Comparison of ENCODE assay signal across 8 cellular contexts in the genomic region with DNA sequence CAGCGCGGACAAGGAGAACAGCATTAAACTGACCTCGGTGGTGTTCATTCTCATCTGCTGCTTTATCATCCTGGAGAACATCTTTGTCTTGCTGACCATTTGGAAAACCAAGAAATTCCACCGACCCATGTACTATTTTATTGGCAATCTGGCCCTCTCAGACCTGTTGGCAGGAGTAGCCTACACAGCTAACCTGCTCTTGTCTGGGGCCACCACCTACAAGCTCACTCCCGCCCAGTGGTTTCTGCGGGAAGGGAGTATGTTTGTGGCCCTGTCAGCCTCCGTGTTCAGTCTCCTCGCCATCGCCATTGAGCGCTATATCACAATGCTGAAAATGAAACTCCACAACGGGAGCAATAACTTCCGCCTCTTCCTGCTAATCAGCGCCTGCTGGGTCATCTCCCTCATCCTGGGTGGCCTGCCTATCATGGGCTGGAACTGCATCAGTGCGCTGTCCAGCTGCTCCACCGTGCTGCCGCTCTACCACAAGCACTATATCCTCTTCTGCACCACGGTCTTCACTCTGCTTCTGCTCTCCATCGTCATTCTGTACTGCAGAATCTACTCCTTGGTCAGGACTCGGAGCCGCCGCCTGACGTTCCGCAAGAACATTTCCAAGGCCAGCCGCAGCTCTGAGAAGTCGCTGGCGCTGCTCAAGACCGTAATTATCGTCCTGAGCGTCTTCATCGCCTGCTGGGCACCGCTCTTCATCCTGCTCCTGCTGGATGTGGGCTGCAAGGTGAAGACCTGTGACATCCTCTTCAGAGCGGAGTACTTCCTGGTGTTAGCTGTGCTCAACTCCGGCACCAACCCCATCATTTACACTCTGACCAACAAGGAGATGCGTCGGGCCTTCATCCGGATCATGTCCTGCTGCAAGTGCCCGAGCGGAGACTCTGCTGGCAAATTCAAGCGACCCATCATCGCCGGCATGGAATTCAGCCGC. TPM values are rescaled to one million over a fixed set of nuclear protein-coding genes. Genes with fewer than 3 reads are reported as not detected.
A peak's percentile ranks its signal among the peaks of the same experiment; 100 is the strongest.
DNase-seq lines count a peak whose midpoint lies in the region; ATAC-seq and TF ChIP-seq lines count a peak whose summit lies in the region.

No MANE protein-coding gene starts in this region.

- POLR2A ChIA-PET in A673 (lab: Charles Lee; ENCODE audit: low non-redundant PET), result no interaction called here

- TF ChIP-seq CTCF in DOHH2 (IDR thresholded peaks at IDR 0.05; ENCODE audit: low read depth, low read length, poor library complexity, severe bottlenecking) (peak; percentile 64), A673 (conservative IDR thresholded peaks at IDR 0.05; ENCODE audit: low read depth, low read length) (no peak; the same call in 1 of the 2 replicates)

- H3K79me2 ChIP-seq in DOHH2 (ENCODE audit: control insufficient read depth, low read length), result no peaks in the 10 kb centered on the region

- peaks cover 64% of the 10 kb centered on the region for H3K4me1 ChIP-seq in DOHH2 (ENCODE audit: control insufficient read depth, low read length)
- H3K4me1 ChIP-seq in skeletal muscle tissue (ENCODE audit: control insufficient read depth in 3 of 3, insufficient read depth in 3 of 3, low read length in 3 of 3), result peaks cover 20 to 28% (median 21%) of the 10 kb centered on the region in 3 donors
- peaks cover 12% of the 10 kb centered on the region for H3K4me1 ChIP-seq in A673 (ENCODE audit: insufficient read depth, low read length, poor library complexity, severe bottlenecking)

- ATAC-seq in HG02642 (IDR thresholded peaks at IDR 0.05; ENCODE audit: poor library complexity, unreplicated experiment) (no peak), HG03354 (IDR thresholded peaks at IDR 0.05; ENCODE audit: poor library complexity, severe bottlenecking, unreplicated experiment) (no peak)

- H3K9me2 ChIP-seq in DOHH2 (replicated peaks; ENCODE audit: control insufficient read depth, low read length), result no peaks in the 10 kb centered on the region

- no TSS peak for BruUV-seq in A673 (replicated peaks; lab: Mats Ljungman, UMichigan)

- H4K20me1 ChIP-seq in DOHH2 (ENCODE audit: control insufficient read depth, insufficient read depth, low read depth, low read length), result no peaks in the 10 kb centered on the region

- H3K4me2 ChIP-seq in DOHH2 (ENCODE audit: low read length), result peak overlapping the region; percentile 83; the same call in 1 of the 2 replicates

- no peaks in the 10 kb centered on the region for H3K9me3 ChIP-seq in DOHH2 (ENCODE audit: control insufficient read depth, insufficient read depth, low read length)
- H3K9me3 ChIP-seq in skeletal muscle tissue (ENCODE audit: control insufficient read depth in 3 of 3, low read length in 3 of 3), result no peaks in the 10 kb centered on the region
- no peaks in the 10 kb centered on the region for H3K9me3 ChIP-seq in A673 (ENCODE audit: low read depth, low read length, poor library complexity, severe bottlenecking)

- no peak overlapping the region for H3K4me3 ChIP-seq in DOHH2 (ENCODE audit: low read length)
- H3K4me3 ChIP-seq in skeletal muscle tissue (ENCODE audit: low read length in 3 of 3), result peak overlapping the region; percentile 48 to 72 (median 61)
- no peak overlapping the region for H3K4me3 ChIP-seq in A673 (ENCODE audit: low read depth, low read length, poor library complexity, severe bottlenecking)

- peak; percentile 29 for DNase-seq in activated CD4-positive, alpha-beta T cell treated with anti-CD3 and anti-CD28 coated beads for 1 hour
- peak; percentile 64 for DNase-seq in dermis blood vessel endothelial cell
- no peak for DNase-seq in A673 (ENCODE audit: low spot score)
- no peak for DNase-seq in DMS 273 (lab: John Stamatoyannopoulos, UW; ENCODE audit: unreplicated experiment)

- peaks cover 8% of the 10 kb centered on the region; the same call in 1 of the 2 replicates for H3F3A ChIP-seq in DOHH2 (ENCODE audit: control insufficient read depth, insufficient read depth)

- H3K27me3 ChIP-seq in DOHH2 (ENCODE audit: control insufficient read depth, low read length) (peaks cover 33% of the 10 kb centered on the region), skeletal muscle tissue (ENCODE audit: control insufficient read depth in 3 of 3, insufficient read depth in 3 of 3, low read length in 3 of 3) (peaks cover 11 to 31% (median 19%) of the 10 kb centered on the region in 3 donors), A673 (replicated peaks; ENCODE audit: insufficient read depth, low read depth, low read length, poor library complexity) (no peaks in the 10 kb centered on the region)

- intact Hi-C loops in A673 (cut with micrococcal nuclease; ENCODE audit: unreplicated experiment), result loop anchor here (5.0 to 10.0 kb wide), 2 partner anchors 212 to 285 kb away; a partner anchor contains a TSS

- CTCF ChIA-PET in A673 (lab: Charles Lee), result interaction anchor here (0.7 to 1.2 kb wide), 2 partner anchors 13 to 199 kb away, joined by 4 to 6 read pairs; no protein-coding TSS in a partner anchor

- H3K9ac ChIP-seq in skeletal muscle tissue (ENCODE audit: low read depth in 1 of 3, low read length in 3 of 3), result peak overlapping the region in 1 of 3 donors; percentile 26

- no peak overlapping the region for H3K27ac ChIP-seq in DOHH2 (ENCODE audit: low read depth, low read length)
- H3K27ac ChIP-seq in skeletal muscle tissue (ENCODE audit: low read depth, low read length), result peak overlapping the region; percentile 48
- no peak overlapping the region for H3K27ac ChIP-seq in A673 (ENCODE audit: low read depth, low read length, poor library complexity, severe bottlenecking)

- H3K36me3 ChIP-seq in DOHH2 (ENCODE audit: control insufficient read depth, low read length) (no peaks in the 10 kb centered on the region), skeletal muscle tissue (ENCODE audit: control insufficient read depth in 3 of 3, insufficient read depth in 3 of 3, low read length in 3 of 3) (peaks cover 0 to 7% (median 5%) of the 10 kb centered on the region in 3 donors), A673 (ENCODE audit: insufficient read depth, low read length, poor library complexity, severe bottlenecking) (no peaks in the 10 kb centered on the region)

RNA-seq across cellular contexts. Expression of a gene that starts 2.5 kb away (rescaled TPM):
- total RNA-seq in dermis blood vessel endothelial cell, result 311 and 394 TPM in 2 replicates
- 21.9 TPM for total RNA-seq in skeletal muscle tissue
- 0.85 and 1.1 TPM in 2 replicates for total RNA-seq in A673 (2021)

Comparison
In these comparisons a context has a peak if more than half of its experiments do, and no peak if none do; other contexts are left out.
1. H3K4me3 ChIP-seq: peak in skeletal muscle tissue (3 of 3); none in DOHH2 (single experiment) and A673 (single experiment).
2. DNase-seq: peak in activated CD4-positive, alpha-beta T cell treated with anti-CD3 and anti-CD28 coated beads for 1 hour (single experiment) and dermis blood vessel endothelial cell (single experiment); none in A673 (single experiment) and DMS 273 (single experiment).
3. RNA of a gene that starts 2.5 kb away (total RNA-seq): 311 to 394 TPM in dermis blood vessel endothelial cell; 21.9 TPM in skeletal muscle tissue (single experiment) and 0.85 to 1.1 TPM in A673; every median in the first group is over 10 times any median in the second.